In the genomic region with DNA sequence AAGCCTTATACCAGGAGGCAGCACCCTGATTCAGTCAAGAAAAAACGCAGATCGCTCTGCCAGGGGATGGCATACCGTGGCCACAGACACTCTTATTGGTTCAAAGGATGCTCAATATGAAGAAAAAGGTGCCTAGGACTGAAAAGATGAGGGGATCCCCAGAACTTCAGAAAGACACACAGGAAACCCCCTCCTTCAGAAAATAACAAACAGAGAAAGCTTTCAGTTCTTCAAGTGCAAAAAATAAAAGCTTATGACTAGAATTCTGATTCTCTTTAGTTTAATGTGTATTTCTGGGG, we compare ENCODE assay signal across 8 cellular contexts. TPM values are rescaled to one million over a fixed set of nuclear protein-coding genes. Genes with fewer than 3 reads are reported as not detected.
A peak's percentile ranks its signal among the peaks of the same experiment; 100 is the strongest.
DNase-seq lines count a peak whose midpoint lies in the region; ATAC-seq and TF ChIP-seq lines count a peak whose summit lies in the region.
"Had no signal": no experiment of that assay in that cellular context is flagged by ENCODE, and none has a peak within 500 bp of the region (broad histone marks: within the 10 kb centered on the region; RNA-seq: fewer than 3 reads in every experiment).

No MANE protein-coding gene starts in this region.

- H3K4me1 Mint-ChIP-seq in activated T-cell treated with anti-CD3 and anti-CD28 coated beads, Interleukin-2, amount 50 U/mL, for 4 hours (ENCODE audit: low read depth): peaks cover 31% of the 10 kb centered on the region

- peak overlapping the region; percentile 11 for H3K4me3 Mint-ChIP-seq in activated T-cell treated with anti-CD3 and anti-CD28 coated beads, Interleukin-2, amount 50 U/mL, for 4 hours
- H3K4me3 Mint-ChIP-seq: immature natural killer cell had no signal

- no peak overlapping the region for H3K27ac ChIP-seq in tibial nerve
- no peak overlapping the region for H3K27ac ChIP-seq in heart left ventricle

- no peak for TF ChIP-seq POLR2A in tibial nerve (IDR thresholded peaks at IDR 0.05)
- TF ChIP-seq POLR2A in heart left ventricle (IDR thresholded peaks at IDR 0.05): no peak

- no peaks in the 10 kb centered on the region for H3K9me3 ChIP-seq in tibial nerve
- no peaks in the 10 kb centered on the region for H3K9me3 ChIP-seq in heart left ventricle

- 85 to 87% methylated on average over 3 of the region's 3 CpGs for WGBS in tibial nerve, 2 donors
- WGBS in heart left ventricle, 4 donors: 78 to 85% (median 82%) methylated on average over 3 of the region's 3 CpGs

- H3K27me3 Mint-ChIP-seq in activated T-cell treated with anti-CD3 and anti-CD28 coated beads, Interleukin-2, amount 50 U/mL, for 4 hours (ENCODE audit: low read depth): no peaks in the 10 kb centered on the region

- DNase-seq in GM20000 (ENCODE audit: low spot score): peak; percentile 66
- DNase-seq in activated T-cell treated with anti-CD3 and anti-CD28 coated beads, Interleukin-2, amount 50 U/mL, for 4 hours: peak; percentile 42
- DNase-seq in stimulated activated naive CD4-positive, alpha-beta T cell treated with Interleukin-2 at 50 U/mL for 16 hours (lab: John Stamatoyannopoulos, UW): peak; percentile 12
- no peak for DNase-seq in dermis blood vessel endothelial cell
- no peak for DNase-seq in tibial nerve (ENCODE audit: low spot score in 2 of 2)
- no peak for DNase-seq in heart left ventricle
- DNase-seq: immature natural killer cell had no signal

- H3K4me3 ChIP-seq in tibial nerve (no peak overlapping the region), heart left ventricle (no peak overlapping the region)

- H3K36me3 ChIP-seq in tibial nerve: no peaks in the 10 kb centered on the region
- no peaks in the 10 kb centered on the region for H3K36me3 ChIP-seq in heart left ventricle

- no peak for TF ChIP-seq EP300 in tibial nerve (IDR thresholded peaks at IDR 0.05)

- H3K27me3 ChIP-seq in tibial nerve: no peaks in the 10 kb centered on the region
- peaks cover 0 to 18% (median 6%) of the 10 kb centered on the region in 9 donors for H3K27me3 ChIP-seq in heart left ventricle

- H3K9me3 Mint-ChIP-seq in activated T-cell treated with anti-CD3 and anti-CD28 coated beads, Interleukin-2, amount 50 U/mL, for 4 hours: no peaks in the 10 kb centered on the region
- H3K9me3 Mint-ChIP-seq: immature natural killer cell had no signal

- H3K4me1 ChIP-seq in tibial nerve (no peaks in the 10 kb centered on the region), heart left ventricle (no peaks in the 10 kb centered on the region)

- H3K36me3 Mint-ChIP-seq in activated T-cell treated with anti-CD3 and anti-CD28 coated beads, Interleukin-2, amount 50 U/mL, for 4 hours (ENCODE audit: insufficient read depth): no peaks in the 10 kb centered on the region
- H3K36me3 Mint-ChIP-seq: immature natural killer cell had no signal

- ATAC-seq in HG03196 (IDR thresholded peaks at IDR 0.05; ENCODE audit: unreplicated experiment) (peak; percentile 65), heart left ventricle (no peak)
- peak; percentile 89 to 95 for ATAC-seq in activated T-cell treated with anti-CD3 and anti-CD28 coated beads, Interleukin-2, amount 50 U/mL, for 4 hours

- TF ChIP-seq CTCF in GM20000 (IDR thresholded peaks at IDR 0.05; ENCODE audit: extremely low read depth, missing control alignments): no peak
- no peak for TF ChIP-seq CTCF in tibial nerve (IDR thresholded peaks at IDR 0.05)
- no peak for TF ChIP-seq CTCF in heart left ventricle (IDR thresholded peaks at IDR 0.05)

- intact Hi-C loops in heart left ventricle (cut with DNase I): no loop called here

RNA-seq across cellular contexts. Expression of a gene that starts 17.7 kb away (rescaled TPM):
- total RNA-seq in activated T-cell treated with anti-CD3 and anti-CD28 coated beads, Interleukin-2, amount 50 U/mL, for 4 hours: 10 to 100 TPM in 2 of 3 donors, 1 to 10 TPM in 1; 9.5 to 15.2 (median 13.9) TPM
- total RNA-seq in dermis blood vessel endothelial cell (0.17 and 0.19 TPM in 2 replicates), tibial nerve (1 to 10 TPM in 1 of 4 donors, under 1 TPM in 3; 0.63 to 1.2 (median 0.83) TPM), heart left ventricle (under 1 TPM in 3 of 9 donors, not detected in 6; 0.12 to 0.53 (median 0.20) TPM)
- not detected for polyA plus RNA-seq in heart left ventricle

Comparison
In these comparisons a context has a peak if more than half of its experiments do, and no peak if none do; other contexts are left out.
1. DNase-seq: peak in GM20000 (single experiment), activated T-cell treated with anti-CD3 and anti-CD28 coated beads, Interleukin-2, amount 50 U/mL, for 4 hours (single experiment) and stimulated activated naive CD4-positive, alpha-beta T cell treated with Interleukin-2 at 50 U/mL for 16 hours (single experiment); none in dermis blood vessel endothelial cell (single experiment), tibial nerve (0 of 2) and heart left ventricle (0 of 5).
2. ATAC-seq: peak in HG03196 (single experiment) and activated T-cell treated with anti-CD3 and anti-CD28 coated beads, Interleukin-2, amount 50 U/mL, for 4 hours (2 of 2); none in heart left ventricle (0 of 4).